1 cellular context compared by ENCODE assay signal in genomic region chr4:89797117-89797516, GRCh38.
TF ChIP-seq lines count a peak whose summit lies in the region.

No MANE protein-coding gene starts in this region.

TF ChIP-seq in GM23338, 12 proteins besides CTCF, POLR2A, EP300 and RAD21 (continued from another document):
- TF ChIP-seq, protein P1, sequence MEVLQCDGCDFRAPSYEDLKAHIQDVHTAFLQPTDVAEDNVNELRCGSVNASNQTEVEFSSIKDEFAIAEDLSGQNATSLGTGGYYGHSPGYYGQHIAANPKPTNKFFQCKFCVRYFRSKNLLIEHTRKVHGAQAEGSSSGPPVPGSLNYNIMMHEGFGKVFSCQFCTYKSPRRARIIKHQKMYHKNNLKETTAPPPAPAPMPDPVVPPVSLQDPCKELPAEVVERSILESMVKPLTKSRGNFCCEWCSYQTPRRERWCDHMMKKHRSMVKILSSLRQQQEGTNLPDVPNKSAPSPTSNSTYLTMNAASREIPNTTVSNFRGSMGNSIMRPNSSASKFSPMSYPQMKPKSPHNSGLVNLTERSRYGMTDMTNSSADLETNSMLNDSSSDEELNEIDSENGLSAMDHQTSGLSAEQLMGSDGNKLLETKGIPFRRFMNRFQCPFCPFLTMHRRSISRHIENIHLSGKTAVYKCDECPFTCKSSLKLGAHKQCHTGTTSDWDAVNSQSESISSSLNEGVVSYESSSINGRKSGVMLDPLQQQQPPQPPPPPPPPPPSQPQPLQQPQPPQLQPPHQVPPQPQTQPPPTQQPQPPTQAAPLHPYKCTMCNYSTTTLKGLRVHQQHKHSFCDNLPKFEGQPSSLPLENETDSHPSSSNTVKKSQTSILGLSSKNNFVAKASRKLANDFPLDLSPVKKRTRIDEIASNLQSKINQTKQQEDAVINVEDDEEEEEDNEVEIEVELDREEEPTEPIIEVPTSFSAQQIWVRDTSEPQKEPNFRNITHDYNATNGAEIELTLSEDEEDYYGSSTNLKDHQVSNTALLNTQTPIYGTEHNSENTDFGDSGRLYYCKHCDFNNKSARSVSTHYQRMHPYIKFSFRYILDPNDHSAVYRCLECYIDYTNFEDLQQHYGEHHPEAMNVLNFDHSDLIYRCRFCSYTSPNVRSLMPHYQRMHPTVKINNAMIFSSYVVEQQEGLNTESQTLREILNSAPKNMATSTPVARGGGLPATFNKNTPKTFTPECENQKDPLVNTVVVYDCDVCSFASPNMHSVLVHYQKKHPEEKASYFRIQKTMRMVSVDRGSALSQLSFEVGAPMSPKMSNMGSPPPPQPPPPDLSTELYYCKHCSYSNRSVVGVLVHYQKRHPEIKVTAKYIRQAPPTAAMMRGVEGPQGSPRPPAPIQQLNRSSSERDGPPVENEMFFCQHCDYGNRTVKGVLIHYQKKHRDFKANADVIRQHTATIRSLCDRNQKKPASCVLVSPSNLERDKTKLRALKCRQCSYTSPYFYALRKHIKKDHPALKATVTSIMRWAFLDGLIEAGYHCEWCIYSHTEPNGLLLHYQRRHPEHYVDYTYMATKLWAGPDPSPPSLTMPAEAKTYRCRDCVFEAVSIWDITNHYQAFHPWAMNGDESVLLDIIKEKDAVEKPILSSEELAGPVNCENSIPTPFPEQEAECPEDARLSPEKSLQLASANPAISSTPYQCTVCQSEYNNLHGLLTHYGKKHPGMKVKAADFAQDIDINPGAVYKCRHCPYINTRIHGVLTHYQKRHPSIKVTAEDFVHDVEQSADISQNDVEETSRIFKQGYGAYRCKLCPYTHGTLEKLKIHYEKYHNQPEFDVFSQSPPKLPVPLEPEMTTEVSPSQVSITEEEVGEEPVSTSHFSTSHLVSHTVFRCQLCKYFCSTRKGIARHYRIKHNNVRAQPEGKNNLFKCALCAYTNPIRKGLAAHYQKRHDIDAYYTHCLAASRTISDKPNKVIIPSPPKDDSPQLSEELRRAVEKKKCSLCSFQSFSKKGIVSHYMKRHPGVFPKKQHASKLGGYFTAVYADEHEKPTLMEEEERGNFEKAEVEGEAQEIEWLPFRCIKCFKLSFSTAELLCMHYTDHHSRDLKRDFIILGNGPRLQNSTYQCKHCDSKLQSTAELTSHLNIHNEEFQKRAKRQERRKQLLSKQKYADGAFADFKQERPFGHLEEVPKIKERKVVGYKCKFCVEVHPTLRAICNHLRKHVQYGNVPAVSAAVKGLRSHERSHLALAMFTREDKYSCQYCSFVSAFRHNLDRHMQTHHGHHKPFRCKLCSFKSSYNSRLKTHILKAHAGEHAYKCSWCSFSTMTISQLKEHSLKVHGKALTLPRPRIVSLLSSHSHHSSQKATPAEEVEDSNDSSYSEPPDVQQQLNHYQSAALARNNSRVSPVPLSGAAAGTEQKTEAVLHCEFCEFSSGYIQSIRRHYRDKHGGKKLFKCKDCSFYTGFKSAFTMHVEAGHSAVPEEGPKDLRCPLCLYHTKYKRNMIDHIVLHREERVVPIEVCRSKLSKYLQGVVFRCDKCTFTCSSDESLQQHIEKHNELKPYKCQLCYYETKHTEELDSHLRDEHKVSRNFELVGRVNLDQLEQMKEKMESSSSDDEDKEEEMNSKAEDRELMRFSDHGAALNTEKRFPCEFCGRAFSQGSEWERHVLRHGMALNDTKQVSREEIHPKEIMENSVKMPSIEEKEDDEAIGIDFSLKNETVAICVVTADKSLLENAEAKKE (CRISPR knock-in tag; IDR thresholded peaks at IDR 0.05): no peak
- TF ChIP-seq STAT1 (IDR thresholded peaks at IDR 0.05; ENCODE audit: unreplicated experiment) (no peak), EZH2 (IDR thresholded peaks at IDR 0.05; ENCODE audit: low read depth, unreplicated experiment) (no peak), EZH2phosphoT487 (IDR thresholded peaks at IDR 0.05; ENCODE audit: unreplicated experiment) (no peak), NANOG (IDR thresholded peaks at IDR 0.05; ENCODE audit: borderline replicate concordance) (no peak)
- TF ChIP-seq, protein P2, sequence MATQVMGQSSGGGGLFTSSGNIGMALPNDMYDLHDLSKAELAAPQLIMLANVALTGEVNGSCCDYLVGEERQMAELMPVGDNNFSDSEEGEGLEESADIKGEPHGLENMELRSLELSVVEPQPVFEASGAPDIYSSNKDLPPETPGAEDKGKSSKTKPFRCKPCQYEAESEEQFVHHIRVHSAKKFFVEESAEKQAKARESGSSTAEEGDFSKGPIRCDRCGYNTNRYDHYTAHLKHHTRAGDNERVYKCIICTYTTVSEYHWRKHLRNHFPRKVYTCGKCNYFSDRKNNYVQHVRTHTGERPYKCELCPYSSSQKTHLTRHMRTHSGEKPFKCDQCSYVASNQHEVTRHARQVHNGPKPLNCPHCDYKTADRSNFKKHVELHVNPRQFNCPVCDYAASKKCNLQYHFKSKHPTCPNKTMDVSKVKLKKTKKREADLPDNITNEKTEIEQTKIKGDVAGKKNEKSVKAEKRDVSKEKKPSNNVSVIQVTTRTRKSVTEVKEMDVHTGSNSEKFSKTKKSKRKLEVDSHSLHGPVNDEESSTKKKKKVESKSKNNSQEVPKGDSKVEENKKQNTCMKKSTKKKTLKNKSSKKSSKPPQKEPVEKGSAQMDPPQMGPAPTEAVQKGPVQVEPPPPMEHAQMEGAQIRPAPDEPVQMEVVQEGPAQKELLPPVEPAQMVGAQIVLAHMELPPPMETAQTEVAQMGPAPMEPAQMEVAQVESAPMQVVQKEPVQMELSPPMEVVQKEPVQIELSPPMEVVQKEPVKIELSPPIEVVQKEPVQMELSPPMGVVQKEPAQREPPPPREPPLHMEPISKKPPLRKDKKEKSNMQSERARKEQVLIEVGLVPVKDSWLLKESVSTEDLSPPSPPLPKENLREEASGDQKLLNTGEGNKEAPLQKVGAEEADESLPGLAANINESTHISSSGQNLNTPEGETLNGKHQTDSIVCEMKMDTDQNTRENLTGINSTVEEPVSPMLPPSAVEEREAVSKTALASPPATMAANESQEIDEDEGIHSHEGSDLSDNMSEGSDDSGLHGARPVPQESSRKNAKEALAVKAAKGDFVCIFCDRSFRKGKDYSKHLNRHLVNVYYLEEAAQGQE (IDR thresholded peaks at IDR 0.05; ENCODE audit: unreplicated experiment): no peak
